In genomic region chr10:103506061-103506460, GRCh38 we compare ENCODE assay signal across 1 cellular context.
A peak's percentile ranks its signal among the peaks of the same experiment; 100 is the strongest.
TF ChIP-seq lines count a peak whose summit lies in the region.

No MANE protein-coding gene starts in this region.

TF ChIP-seq in HEK293, 187 proteins besides CTCF, POLR2A, EP300 and RAD21 (continued from another document):
- TF ChIP-seq PRDM10 (tag by site-specific recombination; IDR thresholded peaks at IDR 0.05) = peak; percentile 11; the same call in 1 of the 2 replicates
